ENCODE assay signal across 1 cellular context in genomic region chr3:52455283-52456168, GRCh38.
A peak's percentile ranks its signal among the peaks of the same experiment; 100 is the strongest.
TF ChIP-seq lines count a peak whose summit lies in the region.

TSS of gene NISCH (plus strand) at chr3:52455604. CDS start at chr3:52455642, 38 bp downstream.

TF ChIP-seq in HepG2, 621 proteins besides CTCF, POLR2A, EP300 and RAD21 (continued from another document and continues in another):
- TF ChIP-seq TFDP1 (CRISPR knock-in tag; IDR thresholded peaks at IDR 0.05; ENCODE audit: borderline replicate concordance) (peak; percentile 61; the same call in 1 of the 2 replicates), RBM22 (optimal IDR thresholded peaks at IDR 0.05; ENCODE audit: low read length) (no peak), ZNF33A (CRISPR knock-in tag; IDR thresholded peaks at IDR 0.05; ENCODE audit: borderline replicate concordance) (no peak), PRDM10 (CRISPR knock-in tag; IDR thresholded peaks at IDR 0.05; ENCODE audit: low read depth) (no peak), TCF7L2 (IDR thresholded peaks at IDR 0.05; ENCODE audit: low read depth, low read length) (no peak), ZNF337 (CRISPR knock-in tag; IDR thresholded peaks at IDR 0.05; ENCODE audit: borderline replicate concordance, low read depth) (no peak), ZNF576 (CRISPR knock-in tag; IDR thresholded peaks at IDR 0.05) (no peak), MTF1 (CRISPR knock-in tag; IDR thresholded peaks at IDR 0.05) (no peak), ZFAT (CRISPR knock-in tag; conservative IDR thresholded peaks at IDR 0.05) (no peak), SMYD3 (CRISPR knock-in tag; IDR thresholded peaks at IDR 0.05) (no peak), AGO2 (optimal IDR thresholded peaks at IDR 0.05; ENCODE audit: low read depth, low read length) (no peak), HNRNPUL1 (IDR thresholded peaks at IDR 0.05; ENCODE audit: low read depth, low read length) (no peak), ZNF674 (CRISPR knock-in tag; IDR thresholded peaks at IDR 0.05; ENCODE audit: low read depth) (no peak), BHLHE40 (IDR thresholded peaks at IDR 0.05; ENCODE audit: low read length) (peak; percentile 92), ZNF12 (CRISPR knock-in tag; IDR thresholded peaks at IDR 0.05) (no peak), SUZ12 (IDR thresholded peaks at IDR 0.05; ENCODE audit: low read depth, low read length) (no peak), ZNF17 (CRISPR knock-in tag; IDR thresholded peaks at IDR 0.05) (no peak), MTF2 (CRISPR knock-in tag; IDR thresholded peaks at IDR 0.05; ENCODE audit: borderline replicate concordance) (no peak), RFX1 (IDR thresholded peaks at IDR 0.05) (no peak), NFKB2 (CRISPR knock-in tag; IDR thresholded peaks at IDR 0.05; ENCODE audit: borderline replicate concordance) (no peak), ZNF10 (CRISPR knock-in tag; IDR thresholded peaks at IDR 0.05; ENCODE audit: borderline replicate concordance, low read depth) (no peak), HOXA3 (CRISPR knock-in tag; IDR thresholded peaks at IDR 0.05) (peak; percentile 90), ZNF350 (CRISPR knock-in tag; IDR thresholded peaks at IDR 0.05; ENCODE audit: borderline replicate concordance, low read depth) (no peak; the same call in 1 of the 2 replicates), ZFP36 (IDR thresholded peaks at IDR 0.05; ENCODE audit: borderline replicate concordance, low read depth, low read length, partially characterized antibody) (no peak), AGO1 (IDR thresholded peaks at IDR 0.05; ENCODE audit: low read depth, low read length, poor library complexity, severe bottlenecking) (no peak), ZNF597 (CRISPR knock-in tag; IDR thresholded peaks at IDR 0.05) (no peak), ISL2 (CRISPR knock-in tag; IDR thresholded peaks at IDR 0.05) (no peak), RORA (CRISPR knock-in tag; IDR thresholded peaks at IDR 0.05) (no peak), MIER2 (CRISPR knock-in tag; IDR thresholded peaks at IDR 0.05) (no peak), SMARCC2 (IDR thresholded peaks at IDR 0.05) (no peak), ZNF737 (CRISPR knock-in tag; IDR thresholded peaks at IDR 0.05; ENCODE audit: borderline replicate concordance) (no peak), ELF1 (CRISPR knock-in tag; IDR thresholded peaks at IDR 0.05) (peak; percentile 48; the same call in 1 of the 2 replicates), SNRNP70 (IDR thresholded peaks at IDR 0.05; ENCODE audit: low read depth, low read length) (no peak), ZNF382 (CRISPR knock-in tag; IDR thresholded peaks at IDR 0.05; ENCODE audit: borderline replicate concordance) (no peak)
- TF ChIP-seq, protein P1, sequence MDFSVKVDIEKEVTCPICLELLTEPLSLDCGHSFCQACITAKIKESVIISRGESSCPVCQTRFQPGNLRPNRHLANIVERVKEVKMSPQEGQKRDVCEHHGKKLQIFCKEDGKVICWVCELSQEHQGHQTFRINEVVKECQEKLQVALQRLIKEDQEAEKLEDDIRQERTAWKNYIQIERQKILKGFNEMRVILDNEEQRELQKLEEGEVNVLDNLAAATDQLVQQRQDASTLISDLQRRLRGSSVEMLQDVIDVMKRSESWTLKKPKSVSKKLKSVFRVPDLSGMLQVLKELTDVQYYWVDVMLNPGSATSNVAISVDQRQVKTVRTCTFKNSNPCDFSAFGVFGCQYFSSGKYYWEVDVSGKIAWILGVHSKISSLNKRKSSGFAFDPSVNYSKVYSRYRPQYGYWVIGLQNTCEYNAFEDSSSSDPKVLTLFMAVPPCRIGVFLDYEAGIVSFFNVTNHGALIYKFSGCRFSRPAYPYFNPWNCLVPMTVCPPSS (IDR thresholded peaks at IDR 0.05): no peak
- TF ChIP-seq, protein P2, sequence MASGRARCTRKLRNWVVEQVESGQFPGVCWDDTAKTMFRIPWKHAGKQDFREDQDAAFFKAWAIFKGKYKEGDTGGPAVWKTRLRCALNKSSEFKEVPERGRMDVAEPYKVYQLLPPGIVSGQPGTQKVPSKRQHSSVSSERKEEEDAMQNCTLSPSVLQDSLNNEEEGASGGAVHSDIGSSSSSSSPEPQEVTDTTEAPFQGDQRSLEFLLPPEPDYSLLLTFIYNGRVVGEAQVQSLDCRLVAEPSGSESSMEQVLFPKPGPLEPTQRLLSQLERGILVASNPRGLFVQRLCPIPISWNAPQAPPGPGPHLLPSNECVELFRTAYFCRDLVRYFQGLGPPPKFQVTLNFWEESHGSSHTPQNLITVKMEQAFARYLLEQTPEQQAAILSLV (CRISPR knock-in tag; IDR thresholded peaks at IDR 0.05; ENCODE audit: borderline replicate concordance): no peak
- TF ChIP-seq, protein P3, sequence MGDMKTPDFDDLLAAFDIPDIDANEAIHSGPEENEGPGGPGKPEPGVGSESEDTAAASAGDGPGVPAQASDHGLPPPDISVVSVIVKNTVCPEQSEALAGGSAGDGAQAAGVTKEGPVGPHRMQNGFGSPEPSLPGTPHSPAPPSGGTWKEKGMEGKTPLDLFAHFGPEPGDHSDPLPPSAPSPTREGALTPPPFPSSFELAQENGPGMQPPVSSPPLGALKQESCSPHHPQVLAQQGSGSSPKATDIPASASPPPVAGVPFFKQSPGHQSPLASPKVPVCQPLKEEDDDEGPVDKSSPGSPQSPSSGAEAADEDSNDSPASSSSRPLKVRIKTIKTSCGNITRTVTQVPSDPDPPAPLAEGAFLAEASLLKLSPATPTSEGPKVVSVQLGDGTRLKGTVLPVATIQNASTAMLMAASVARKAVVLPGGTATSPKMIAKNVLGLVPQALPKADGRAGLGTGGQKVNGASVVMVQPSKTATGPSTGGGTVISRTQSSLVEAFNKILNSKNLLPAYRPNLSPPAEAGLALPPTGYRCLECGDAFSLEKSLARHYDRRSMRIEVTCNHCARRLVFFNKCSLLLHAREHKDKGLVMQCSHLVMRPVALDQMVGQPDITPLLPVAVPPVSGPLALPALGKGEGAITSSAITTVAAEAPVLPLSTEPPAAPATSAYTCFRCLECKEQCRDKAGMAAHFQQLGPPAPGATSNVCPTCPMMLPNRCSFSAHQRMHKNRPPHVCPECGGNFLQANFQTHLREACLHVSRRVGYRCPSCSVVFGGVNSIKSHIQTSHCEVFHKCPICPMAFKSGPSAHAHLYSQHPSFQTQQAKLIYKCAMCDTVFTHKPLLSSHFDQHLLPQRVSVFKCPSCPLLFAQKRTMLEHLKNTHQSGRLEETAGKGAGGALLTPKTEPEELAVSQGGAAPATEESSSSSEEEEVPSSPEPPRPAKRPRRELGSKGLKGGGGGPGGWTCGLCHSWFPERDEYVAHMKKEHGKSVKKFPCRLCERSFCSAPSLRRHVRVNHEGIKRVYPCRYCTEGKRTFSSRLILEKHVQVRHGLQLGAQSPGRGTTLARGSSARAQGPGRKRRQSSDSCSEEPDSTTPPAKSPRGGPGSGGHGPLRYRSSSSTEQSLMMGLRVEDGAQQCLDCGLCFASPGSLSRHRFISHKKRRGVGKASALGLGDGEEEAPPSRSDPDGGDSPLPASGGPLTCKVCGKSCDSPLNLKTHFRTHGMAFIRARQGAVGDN (CRISPR knock-in tag; IDR thresholded peaks at IDR 0.05): peak; percentile 85
- TF ChIP-seq, protein P4, sequence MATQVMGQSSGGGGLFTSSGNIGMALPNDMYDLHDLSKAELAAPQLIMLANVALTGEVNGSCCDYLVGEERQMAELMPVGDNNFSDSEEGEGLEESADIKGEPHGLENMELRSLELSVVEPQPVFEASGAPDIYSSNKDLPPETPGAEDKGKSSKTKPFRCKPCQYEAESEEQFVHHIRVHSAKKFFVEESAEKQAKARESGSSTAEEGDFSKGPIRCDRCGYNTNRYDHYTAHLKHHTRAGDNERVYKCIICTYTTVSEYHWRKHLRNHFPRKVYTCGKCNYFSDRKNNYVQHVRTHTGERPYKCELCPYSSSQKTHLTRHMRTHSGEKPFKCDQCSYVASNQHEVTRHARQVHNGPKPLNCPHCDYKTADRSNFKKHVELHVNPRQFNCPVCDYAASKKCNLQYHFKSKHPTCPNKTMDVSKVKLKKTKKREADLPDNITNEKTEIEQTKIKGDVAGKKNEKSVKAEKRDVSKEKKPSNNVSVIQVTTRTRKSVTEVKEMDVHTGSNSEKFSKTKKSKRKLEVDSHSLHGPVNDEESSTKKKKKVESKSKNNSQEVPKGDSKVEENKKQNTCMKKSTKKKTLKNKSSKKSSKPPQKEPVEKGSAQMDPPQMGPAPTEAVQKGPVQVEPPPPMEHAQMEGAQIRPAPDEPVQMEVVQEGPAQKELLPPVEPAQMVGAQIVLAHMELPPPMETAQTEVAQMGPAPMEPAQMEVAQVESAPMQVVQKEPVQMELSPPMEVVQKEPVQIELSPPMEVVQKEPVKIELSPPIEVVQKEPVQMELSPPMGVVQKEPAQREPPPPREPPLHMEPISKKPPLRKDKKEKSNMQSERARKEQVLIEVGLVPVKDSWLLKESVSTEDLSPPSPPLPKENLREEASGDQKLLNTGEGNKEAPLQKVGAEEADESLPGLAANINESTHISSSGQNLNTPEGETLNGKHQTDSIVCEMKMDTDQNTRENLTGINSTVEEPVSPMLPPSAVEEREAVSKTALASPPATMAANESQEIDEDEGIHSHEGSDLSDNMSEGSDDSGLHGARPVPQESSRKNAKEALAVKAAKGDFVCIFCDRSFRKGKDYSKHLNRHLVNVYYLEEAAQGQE (IDR thresholded peaks at IDR 0.05; ENCODE audit: borderline replicate concordance in 1 of 2, low read depth in 1 of 2, low read length in 2 of 2): no peak; a peak in 1 of 4 replicates
- TF ChIP-seq, protein P5, sequence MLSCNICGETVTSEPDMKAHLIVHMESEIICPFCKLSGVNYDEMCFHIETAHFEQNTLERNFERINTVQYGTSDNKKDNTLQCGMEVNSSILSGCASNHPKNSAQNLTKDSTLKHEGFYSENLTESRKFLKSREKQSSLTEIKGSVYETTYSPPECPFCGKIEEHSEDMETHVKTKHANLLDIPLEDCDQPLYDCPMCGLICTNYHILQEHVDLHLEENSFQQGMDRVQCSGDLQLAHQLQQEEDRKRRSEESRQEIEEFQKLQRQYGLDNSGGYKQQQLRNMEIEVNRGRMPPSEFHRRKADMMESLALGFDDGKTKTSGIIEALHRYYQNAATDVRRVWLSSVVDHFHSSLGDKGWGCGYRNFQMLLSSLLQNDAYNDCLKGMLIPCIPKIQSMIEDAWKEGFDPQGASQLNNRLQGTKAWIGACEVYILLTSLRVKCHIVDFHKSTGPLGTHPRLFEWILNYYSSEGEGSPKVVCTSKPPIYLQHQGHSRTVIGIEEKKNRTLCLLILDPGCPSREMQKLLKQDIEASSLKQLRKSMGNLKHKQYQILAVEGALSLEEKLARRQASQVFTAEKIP (CRISPR knock-in tag; IDR thresholded peaks at IDR 0.05; ENCODE audit: borderline replicate concordance): no peak
